8 cellular contexts compared by ENCODE assay signal in genomic region chr17:18225121-18225561, GRCh38. TPM values are rescaled to one million over a fixed set of nuclear protein-coding genes. Genes with fewer than 3 reads are reported as not detected.
DNase-seq lines count a peak whose midpoint lies in the region; ATAC-seq and TF ChIP-seq lines count a peak whose summit lies in the region.

No MANE protein-coding gene starts in this region.

- no peak for TF ChIP-seq RAD21 in Ishikawa (IDR thresholded peaks at IDR 0.05; ENCODE audit: low read depth)

- H3K4me3 Mint-ChIP-seq in Calu3 (ENCODE audit: low read depth, unreplicated experiment): peak overlapping the region; percentile 87

- no peak for TF ChIP-seq CTCF in Calu3 (IDR thresholded peaks at IDR 0.05; ENCODE audit: unreplicated experiment)
- TF ChIP-seq CTCF in PC-9 (conservative IDR thresholded peaks at IDR 0.05): no peak

- intact Hi-C loops in Calu3 (cut with micrococcal nuclease; ENCODE audit: unreplicated experiment) (loop anchor here (10.0 kb wide), 1 partner anchor 80 kb away; no protein-coding TSS in a partner anchor), PC-9 (cut with micrococcal nuclease; ENCODE audit: unreplicated experiment) (loop anchor here (10.0 kb wide), 1 partner anchor 90 kb away; the partner anchor contains the start of genes SMCR8 and TOP3A)

- no peaks in the 10 kb centered on the region for H4K20me1 ChIP-seq in PC-9 (ENCODE audit: insufficient read depth)

- peak overlapping the region; percentile 57 for H3K9ac ChIP-seq in muscle layer of colon (ENCODE audit: low read length)

- TF ChIP-seq EP300 in Ishikawa (IDR thresholded peaks at IDR 0.05; ENCODE audit: borderline replicate concordance): no peak

- no TSS peak for BruUV-seq in Calu3 (replicated peaks; lab: Mats Ljungman, UMichigan)
- no TSS peak for BruUV-seq in PC-9 (replicated peaks; lab: Mats Ljungman, UMichigan)

- no peak for TF ChIP-seq POLR2A in erythroblast (IDR thresholded peaks at IDR 0.05; ENCODE audit: low read length)

- H3K9me3 ChIP-seq in PC-9 (ENCODE audit: insufficient read depth, low read depth) (no peaks in the 10 kb centered on the region), muscle layer of colon (ENCODE audit: low read length) (no peaks in the 10 kb centered on the region)

- H2AFZ ChIP-seq in PC-9: peak overlapping the region; percentile 77

- H3K27me3 ChIP-seq in PC-9 (ENCODE audit: insufficient read depth, low read depth): no peaks in the 10 kb centered on the region
- H3K27me3 ChIP-seq in muscle layer of colon (ENCODE audit: control insufficient read depth in 1 of 2, insufficient read depth in 2 of 2, low read length in 2 of 2): no peaks in the 10 kb centered on the region

- H3K36me3 Mint-ChIP-seq in Calu3 (ENCODE audit: insufficient read depth, unreplicated experiment): peaks cover 15% of the 10 kb centered on the region

- H3K4me2 ChIP-seq in PC-9: peak overlapping the region; percentile 94

- no peaks in the 10 kb centered on the region for H3K36me3 ChIP-seq in PC-9 (ENCODE audit: low read depth)
- H3K36me3 ChIP-seq in muscle layer of colon (ENCODE audit: insufficient read depth, low read length): no peaks in the 10 kb centered on the region

- peak overlapping the region; percentile 55 for H3K4me3 ChIP-seq in PC-9
- peak overlapping the region in 1 of 2 donors; percentile 47 for H3K4me3 ChIP-seq in muscle layer of colon (ENCODE audit: low read depth in 1 of 2, low read length in 2 of 2)

- POLR2A ChIA-PET in PC-9 (lab: Charles Lee; ENCODE audit: unreplicated experiment): interaction anchor here (0.6 kb wide), 1 partner anchor 136 kb away, joined by 13 read pairs; no protein-coding TSS in a partner anchor

- DNase-seq in Calu3: peak; percentile 94
- peak; percentile 79 to 98 for DNase-seq in PC-9
- DNase-seq in activated T-cell treated with anti-CD3 and anti-CD28 coated beads, Interleukin-2, amount 50 U/mL, for 1 hour: peak; percentile 95
- DNase-seq in erythroblast (lab: John Stamatoyannopoulos, UW): peak; percentile 96 to 98
- peak; percentile 96 for DNase-seq in stimulated activated CD8-positive, alpha-beta memory T cell treated with anti-CD3 and anti-CD28 coated beads, Interleukin-4, amount 100 ng/mL, for 24 hours (ENCODE audit: low read depth)

- H3F3A ChIP-seq in PC-9 (ENCODE audit: insufficient read depth, low read depth): 0 out of 2 replicates have a peak, but pooled peaks cover 5% of the 10 kb centered on the region

- no peak overlapping the region for H3K27ac ChIP-seq in PC-9
- H3K27ac ChIP-seq in muscle layer of colon (ENCODE audit: low read depth, low read length): no peak overlapping the region

- ATAC-seq in GM21576 (IDR thresholded peaks at IDR 0.05; ENCODE audit: unreplicated experiment): peak; percentile 81

- H3K9me3 Mint-ChIP-seq in Calu3 (ENCODE audit: low read depth, unreplicated experiment): no peaks in the 10 kb centered on the region

- CTCF ChIA-PET in Calu3 (lab: Charles Lee): no interaction called here
- CTCF ChIA-PET in PC-9 (lab: Charles Lee): no interaction called here

- peaks cover 13% of the 10 kb centered on the region for H3K79me2 ChIP-seq in PC-9 (ENCODE audit: low read depth)

- no peaks in the 10 kb centered on the region for H3K27me3 Mint-ChIP-seq in Calu3 (ENCODE audit: unreplicated experiment)

- H3K27ac Mint-ChIP-seq in Calu3 (ENCODE audit: unreplicated experiment): no peak overlapping the region

- no peaks in the 10 kb centered on the region for H3K9me2 ChIP-seq in PC-9 (ENCODE audit: insufficient read depth)

- H3K4me1 ChIP-seq in PC-9 (replicated peaks; ENCODE audit: insufficient read depth) (peaks cover 25% of the 10 kb centered on the region), muscle layer of colon (ENCODE audit: insufficient read depth, low read length) (peaks cover 16% of the 10 kb centered on the region)

- no peaks in the 10 kb centered on the region for H3K4me1 Mint-ChIP-seq in Calu3 (ENCODE audit: low read depth, unreplicated experiment)

TF ChIP-seq in Ishikawa, 13 proteins besides CTCF, POLR2A, EP300 and RAD21:
- TF ChIP-seq FOXM1 (IDR thresholded peaks at IDR 0.05; ENCODE audit: borderline replicate concordance, low read depth) (no peak), ZBTB7A (IDR thresholded peaks at IDR 0.05; ENCODE audit: low read depth) (no peak), YY1 (IDR thresholded peaks at IDR 0.05; ENCODE audit: low read depth) (0 out of 2 replicates have a peak, but pooled peaks have one; percentile 17), EGR1 (IDR thresholded peaks at IDR 0.05) (no peak), TAF1 (IDR thresholded peaks at IDR 0.05; ENCODE audit: low read depth) (peak; percentile 25; the same call in 1 of the 2 replicates), TCF12 (IDR thresholded peaks at IDR 0.05; ENCODE audit: low read depth) (0 out of 2 replicates have a peak, but pooled peaks have one; percentile 21), USF1 (IDR thresholded peaks at IDR 0.05) (no peak), CREB1 (IDR thresholded peaks at IDR 0.05; ENCODE audit: low read depth) (peak; percentile 32; the same call in 1 of the 2 replicates), REST (IDR thresholded peaks at IDR 0.05; ENCODE audit: low read depth) (no peak), NFIC (IDR thresholded peaks at IDR 0.05) (peak; percentile 22; the same call in 1 of the 2 replicates), TEAD4 (IDR thresholded peaks at IDR 0.05) (no peak), CEBPB (IDR thresholded peaks at IDR 0.05) (no peak)
- TF ChIP-seq, protein P1, sequence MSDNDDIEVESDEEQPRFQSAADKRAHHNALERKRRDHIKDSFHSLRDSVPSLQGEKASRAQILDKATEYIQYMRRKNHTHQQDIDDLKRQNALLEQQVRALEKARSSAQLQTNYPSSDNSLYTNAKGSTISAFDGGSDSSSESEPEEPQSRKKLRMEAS (IDR thresholded peaks at IDR 0.05): no peak
TF ChIP-seq in Ishikawa: peak in this region for 5.

RNA-seq across cellular contexts. Expression of gene LLGL1, which starts 0.3 kb away (rescaled TPM):
- 10.0 and 10.7 TPM in 2 replicates for total RNA-seq in Calu3 (2022)
- total RNA-seq in PC-9 (2021): 44.9 and 57.6 TPM in 2 replicates

RNA-seq across cellular contexts. Expression of gene FLII, which starts 33.4 kb away (rescaled TPM):
- total RNA-seq in Calu3 (2022) (281 and 298 TPM in 2 replicates), PC-9 (2021) (430 and 434 TPM in 2 replicates)

RNA-seq across cellular contexts. Expression of gene MIEF2, which starts 35.3 kb away (rescaled TPM):
- total RNA-seq in Calu3 (2022): 13.3 and 14.7 TPM in 2 replicates
- total RNA-seq in PC-9 (2021): 29.6 and 33.0 TPM in 2 replicates

RNA-seq across cellular contexts. Expression of gene ALKBH5, which starts 41.5 kb away (rescaled TPM):
- total RNA-seq in Calu3 (2022): 51.7 and 54.9 TPM in 2 replicates
- 101 and 117 TPM in 2 replicates for total RNA-seq in PC-9 (2021)
